Comparison of ENCODE assay signal across 9 cellular contexts in genomic region chr7:45025473-45025872, GRCh38. TPM values are rescaled to one million over a fixed set of nuclear protein-coding genes. Genes with fewer than 3 reads are reported as not detected.
A peak's percentile ranks its signal among the peaks of the same experiment; 100 is the strongest.
DNase-seq lines count a peak whose midpoint lies in the region; ATAC-seq and TF ChIP-seq lines count a peak whose summit lies in the region.
"Not testable (repeated sequence)": the region's sequence is repeated elsewhere in the genome, so short reads cannot be mapped to it uniquely, and the experiment has no call there.
"Had no signal": no experiment of that assay in that cellular context is flagged by ENCODE, and none has a peak within 500 bp of the region (broad histone marks: within the 10 kb centered on the region; RNA-seq: fewer than 3 reads in every experiment).

No MANE protein-coding gene starts in this region.

- H3K36me3 Mint-ChIP-seq in CD4-positive, alpha-beta memory T cell, result peaks cover 26 to 37% of the 10 kb centered on the region in 2 donors
- peaks cover 36% of the 10 kb centered on the region for H3K36me3 Mint-ChIP-seq in T-cell
- H3K36me3 Mint-ChIP-seq in activated CD8-positive, alpha-beta T cell treated with anti-CD3 and anti-CD28 coated beads for 36 hours (ENCODE audit: low read depth), result peaks cover 61% of the 10 kb centered on the region
- not testable (repeated sequence) for H3K36me3 Mint-ChIP-seq in activated naive CD4-positive, alpha-beta T cell treated with anti-CD3 and anti-CD28 coated beads, Interleukin-2, amount 50 U/mL, for 24 hours
- H3K36me3 Mint-ChIP-seq in naive B cell, result peaks cover 17 to 18% of the 10 kb centered on the region in 2 donors
- peaks cover 62% of the 10 kb centered on the region for H3K36me3 Mint-ChIP-seq in stimulated activated memory B cell treated with anti-CD40 and anti-IgM and Interleukin-4, amounts not matched to agents 10 μg/mL and 1 μg/mL and 100 μg/mL, for 72 hours

- H3K4me1 Mint-ChIP-seq in CD4-positive, alpha-beta memory T cell, result peaks cover 41 to 84% (median 56%) of the 10 kb centered on the region in 4 donors
- H3K4me1 Mint-ChIP-seq in T-cell, result peaks cover 61 to 82% (median 69%) of the 10 kb centered on the region in 3 donors
- peaks cover 69% of the 10 kb centered on the region for H3K4me1 Mint-ChIP-seq in activated CD8-positive, alpha-beta T cell treated with anti-CD3 and anti-CD28 coated beads for 36 hours (ENCODE audit: low read depth)
- peaks cover 85% of the 10 kb centered on the region for H3K4me1 Mint-ChIP-seq in activated naive CD4-positive, alpha-beta T cell treated with anti-CD3 and anti-CD28 coated beads, Interleukin-2, amount 50 U/mL, for 24 hours
- peaks cover 54 to 66% (median 64%) of the 10 kb centered on the region in 3 donors for H3K4me1 Mint-ChIP-seq in naive B cell
- H3K4me1 Mint-ChIP-seq in stimulated activated memory B cell treated with anti-CD40 and anti-IgM and Interleukin-4, amounts not matched to agents 10 μg/mL and 1 μg/mL and 100 μg/mL, for 72 hours, result peaks cover 92% of the 10 kb centered on the region

- not testable (repeated sequence) for H3K27me3 Mint-ChIP-seq in CD4-positive, alpha-beta memory T cell; T-cell; activated CD8-positive, alpha-beta T cell treated with anti-CD3 and anti-CD28 coated beads for 36 hours; activated naive CD4-positive, alpha-beta T cell treated with anti-CD3 and anti-CD28 coated beads, Interleukin-2, amount 50 U/mL, for 24 hours; naive B cell; stimulated activated memory B cell treated with anti-CD40 and anti-IgM and Interleukin-4, amounts not matched to agents 10 μg/mL and 1 μg/mL and 100 μg/mL, for 72 hours

- peak overlapping the region in 7 of 8 donors; percentile 49 to 77 (median 69) for H3K4me3 Mint-ChIP-seq in CD4-positive, alpha-beta memory T cell
- H3K4me3 Mint-ChIP-seq in T-cell, result peak overlapping the region in 1 of 3 donors; percentile 47
- not testable (repeated sequence) for H3K4me3 Mint-ChIP-seq in activated CD8-positive, alpha-beta T cell treated with anti-CD3 and anti-CD28 coated beads for 36 hours; activated naive CD4-positive, alpha-beta T cell treated with anti-CD3 and anti-CD28 coated beads, Interleukin-2, amount 50 U/mL, for 24 hours
- peak overlapping the region in 5 of 8 donors; percentile 7 to 82 (median 64) for H3K4me3 Mint-ChIP-seq in naive B cell
- H3K4me3 Mint-ChIP-seq in stimulated activated memory B cell treated with anti-CD40 and anti-IgM and Interleukin-4, amounts not matched to agents 10 μg/mL and 1 μg/mL and 100 μg/mL, for 72 hours, result peak overlapping the region; percentile 53

- not testable (repeated sequence) for DNase-seq in CD4-positive, alpha-beta memory T cell; T-cell; activated CD8-positive, alpha-beta T cell treated with anti-CD3 and anti-CD28 coated beads for 36 hours; effector memory CD4-positive, alpha-beta T cell; naive B cell

- H3K27ac Mint-ChIP-seq in CD4-positive, alpha-beta memory T cell, result peak overlapping the region; percentile 86 to 95 (median 88)
- H3K27ac Mint-ChIP-seq in T-cell (peak overlapping the region; percentile 87 to 92), naive B cell (peak overlapping the region; percentile 78 to 94 (median 88))
- peak overlapping the region; percentile 73 for H3K27ac Mint-ChIP-seq in activated CD8-positive, alpha-beta T cell treated with anti-CD3 and anti-CD28 coated beads for 36 hours
- H3K27ac Mint-ChIP-seq in activated naive CD4-positive, alpha-beta T cell treated with anti-CD3 and anti-CD28 coated beads, Interleukin-2, amount 50 U/mL, for 24 hours, result peak overlapping the region; percentile 68
- H3K27ac Mint-ChIP-seq in stimulated activated memory B cell treated with anti-CD40 and anti-IgM and Interleukin-4, amounts not matched to agents 10 μg/mL and 1 μg/mL and 100 μg/mL, for 72 hours, result peak overlapping the region; percentile 82

- H3K27me3 ChIP-seq in CD4-positive, alpha-beta memory T cell (ENCODE audit: insufficient read depth, low read length); effector memory CD4-positive, alpha-beta T cell (replicated peaks; ENCODE audit: control insufficient read depth, insufficient read depth, low read length, poor library complexity, severe bottlenecking): not testable (repeated sequence)

- intact Hi-C loops in CD4-positive, alpha-beta memory T cell (cut with micrococcal nuclease), result loop anchor here (5.0 kb wide), 1 partner anchor 37 kb away; no protein-coding TSS in a partner anchor
- intact Hi-C loops in activated CD8-positive, alpha-beta T cell treated with anti-CD3 and anti-CD28 coated beads for 36 hours (cut with micrococcal nuclease), result not testable (repeated sequence)

- POLR2A ChIA-PET in CD4-positive, alpha-beta memory T cell (lab: Charles Lee; ENCODE audit: partially characterized antibody), result interaction anchor here (0.7 to 19.7 kb wide), 10 partner anchors 10 to 140 kb away, joined by 3 to 551 read pairs (median 4); partner anchors contain the start of genes CCM2, MYO1G, PURB and TBRG4
- POLR2A ChIA-PET in T-cell (lab: Charles Lee), result interaction anchor here (0.6 to 1.2 kb wide), 4 partner anchors 12 to 385 kb away, joined by 4 to 7 read pairs (median 5); no protein-coding TSS in a partner anchor
- POLR2A ChIA-PET in activated CD8-positive, alpha-beta T cell treated with anti-CD3 and anti-CD28 coated beads for 36 hours (lab: Charles Lee), result interaction anchor here (1.0 to 5.9 kb wide), 4 partner anchors 9 to 23 kb away, joined by 3 to 46 read pairs (median 4); no protein-coding TSS in a partner anchor

- H3K4me3 ChIP-seq in CD4-positive, alpha-beta memory T cell (ENCODE audit: low read length in 2 of 2); effector memory CD4-positive, alpha-beta T cell (ENCODE audit: insufficient read depth, low read depth, low read length, poor library complexity, severe bottlenecking): not testable (repeated sequence)

- H3K36me3 ChIP-seq in CD4-positive, alpha-beta memory T cell (ENCODE audit: insufficient read depth, low read length); effector memory CD4-positive, alpha-beta T cell (ENCODE audit: control insufficient read depth, insufficient read depth, low read length): not testable (repeated sequence)
- H3K36me3 ChIP-seq in KOPT-K1 (ENCODE audit: insufficient read depth, low read length), result peaks cover 28% of the 10 kb centered on the region

- H3K9me3 Mint-ChIP-seq in CD4-positive, alpha-beta memory T cell; T-cell; activated CD8-positive, alpha-beta T cell treated with anti-CD3 and anti-CD28 coated beads for 36 hours; activated naive CD4-positive, alpha-beta T cell treated with anti-CD3 and anti-CD28 coated beads, Interleukin-2, amount 50 U/mL, for 24 hours; naive B cell; stimulated activated memory B cell treated with anti-CD40 and anti-IgM and Interleukin-4, amounts not matched to agents 10 μg/mL and 1 μg/mL and 100 μg/mL, for 72 hours: not testable (repeated sequence)

- H3K27ac ChIP-seq in CD4-positive, alpha-beta memory T cell (ENCODE audit: low read depth, low read length), result peak overlapping the region; percentile 59
- peak overlapping the region; percentile 84 for H3K27ac ChIP-seq in KOPT-K1 (ENCODE audit: low read depth, low read length, poor library complexity, severe bottlenecking)
- peak overlapping the region; percentile 77 for H3K27ac ChIP-seq in effector memory CD4-positive, alpha-beta T cell (ENCODE audit: insufficient read depth, low read length, poor library complexity, severe bottlenecking)

- not testable (repeated sequence) for H3K9me3 ChIP-seq in CD4-positive, alpha-beta memory T cell (ENCODE audit: control insufficient read depth in 1 of 2, low read length in 2 of 2); KOPT-K1 (ENCODE audit: insufficient read depth, low read length, poor library complexity, severe bottlenecking); effector memory CD4-positive, alpha-beta T cell (ENCODE audit: control insufficient read depth, low read length)

- H3K4me1 ChIP-seq in CD4-positive, alpha-beta memory T cell (ENCODE audit: insufficient read depth, low read length), result peaks cover 57% of the 10 kb centered on the region
- peaks cover 25% of the 10 kb centered on the region for H3K4me1 ChIP-seq in effector memory CD4-positive, alpha-beta T cell (ENCODE audit: control insufficient read depth, insufficient read depth, low read length, poor library complexity, severe bottlenecking)

- CTCF ChIA-PET in CD4-positive, alpha-beta memory T cell (lab: Charles Lee; ENCODE audit: partially characterized antibody), result interaction anchor here (1.9 to 5.6 kb wide), 3 partner anchors 24 to 50 kb away, joined by 6 to 120 read pairs (median 57); partner anchors contain the start of genes CCM2 and MYO1G
- CTCF ChIA-PET in T-cell (lab: Charles Lee), result interaction anchor here in 1 of 2 donors (1.5 kb wide), 1 partner anchor 51 kb away, joined by 4 read pairs; no protein-coding TSS in a partner anchor
- CTCF ChIA-PET in activated CD8-positive, alpha-beta T cell treated with anti-CD3 and anti-CD28 coated beads for 36 hours (lab: Charles Lee), result interaction anchor here (0.6 to 2.9 kb wide), 4 partner anchors 11 to 48 kb away, joined by 3 to 13 read pairs (median 4); no protein-coding TSS in a partner anchor

- ATAC-seq in T-cell (replicated peaks in 1 of 4); activated CD8-positive, alpha-beta T cell treated with anti-CD3 and anti-CD28 coated beads for 36 hours; naive B cell (ENCODE audit: low read depth in 2 of 2); stimulated activated memory B cell treated with anti-CD40 and anti-IgM and Interleukin-4, amounts not matched to agents 10 μg/mL and 1 μg/mL and 100 μg/mL, for 72 hours: not testable (repeated sequence)

- not testable (repeated sequence) for TF ChIP-seq CTCF in activated CD8-positive, alpha-beta T cell treated with anti-CD3 and anti-CD28 coated beads for 36 hours (IDR thresholded peaks at IDR 0.05)

RNA-seq across cellular contexts. Expression of gene CCM2, which starts 25.5 kb away (rescaled TPM):
- total RNA-seq in CD4-positive, alpha-beta memory T cell, result 100 to 1,000 TPM; 192 to 200 TPM
- 10 to 100 TPM; 82.1 to 91.9 TPM for polyA plus RNA-seq in CD4-positive, alpha-beta memory T cell
- total RNA-seq in T-cell, result 100 to 1,000 TPM in 4 of 5 donors, 10 to 100 TPM in 1; 88.6 to 190 (median 167) TPM
- total RNA-seq in activated CD8-positive, alpha-beta T cell treated with anti-CD3 and anti-CD28 coated beads for 36 hours, result 10 to 100 TPM; 72.3 to 77.5 TPM
- 100 to 1,000 TPM in 2 of 6 donors, 10 to 100 TPM in 4; 69.3 to 136 (median 77.3) TPM for polyA plus RNA-seq in naive B cell (ENCODE audit: low read depth in 6 of 6)

RNA-seq across cellular contexts. Expression of gene MYO1G, which starts 46.7 kb away (rescaled TPM):
- total RNA-seq in CD4-positive, alpha-beta memory T cell, result 10 to 100 TPM; 92.9 to 94.2 TPM
- 100 to 1,000 TPM; 143 to 168 TPM for polyA plus RNA-seq in CD4-positive, alpha-beta memory T cell
- total RNA-seq in T-cell, result 100 to 1,000 TPM; 183 to 272 (median 192) TPM
- total RNA-seq in activated CD8-positive, alpha-beta T cell treated with anti-CD3 and anti-CD28 coated beads for 36 hours, result 100 to 1,000 TPM; 399 to 403 TPM
- 100 to 1,000 TPM in 3 of 6 donors, 10 to 100 TPM in 3; 83.1 to 151 (median 99.6) TPM for polyA plus RNA-seq in naive B cell (ENCODE audit: low read depth in 6 of 6)
- total RNA-seq: H4 had no signal
